ENCODE assay signal across 8 cellular contexts in genomic region chr1:67850151-67850551, GRCh38. TPM values are rescaled to one million over a fixed set of nuclear protein-coding genes. Genes with fewer than 3 reads are reported as not detected.
DNase-seq lines count a peak whose midpoint lies in the region; ATAC-seq, FAIRE-seq and TF ChIP-seq lines count a peak whose summit lies in the region.

No MANE protein-coding gene starts in this region.

- TF ChIP-seq POLR2A in uterus (IDR thresholded peaks at IDR 0.05): no peak

- H3K27ac ChIP-seq in uterus: peak overlapping the region; percentile 46 to 54

- DNase-seq in NCI-H2107 treated with DMSO at 0.1 percent for 48 hours (lab: John Stamatoyannopoulos, UW; ENCODE audit: unreplicated experiment) (peak; percentile 43), NCI-H2107 (lab: John Stamatoyannopoulos, UW) (no peak), NAMALWA (ENCODE audit: low spot score) (peak; percentile 63), uterus (no peak)
- DNase-seq in activated CD8-positive, alpha-beta T cell treated with anti-CD3 and anti-CD28 coated beads, Interleukin-2, amount 10 ng/mL, durations not matched to agents 7 days and 5 days: peak; percentile 28
- no peak for DNase-seq in effector CD8-positive, alpha-beta T cell (lab: John Stamatoyannopoulos, UW)

- H3K4me1 ChIP-seq in uterus: no peaks in the 10 kb centered on the region

- peak; percentile 19 for ATAC-seq in activated CD8-positive, alpha-beta T cell treated with anti-CD3 and anti-CD28 coated beads, Interleukin-2, amount 10 ng/mL, durations not matched to agents 7 days and 5 days
- no peak for ATAC-seq in HG02840 (IDR thresholded peaks at IDR 0.05; ENCODE audit: low FRiP score, unreplicated experiment)

- H3K4me3 Mint-ChIP-seq in activated CD8-positive, alpha-beta T cell treated with anti-CD3 and anti-CD28 coated beads, Interleukin-2, amount 10 ng/mL, durations not matched to agents 7 days and 5 days: no peak overlapping the region

- no peak overlapping the region for H3K4me3 ChIP-seq in uterus

- FAIRE-seq in islet of Langerhans (lab: Jason Lieb, UNC): peak; percentile 93

- H3K27me3 ChIP-seq in uterus: no peaks in the 10 kb centered on the region

- TF ChIP-seq CTCF in uterus (IDR thresholded peaks at IDR 0.05): peak; percentile 46 to 59 (median 57)

- H3K27me3 Mint-ChIP-seq in activated CD8-positive, alpha-beta T cell treated with anti-CD3 and anti-CD28 coated beads, Interleukin-2, amount 10 ng/mL, durations not matched to agents 7 days and 5 days (ENCODE audit: low read depth): peaks cover 3% of the 10 kb centered on the region

- H3K9me3 ChIP-seq in uterus: no peaks in the 10 kb centered on the region

- POLR2A ChIA-PET in activated CD8-positive, alpha-beta T cell treated with anti-CD3 and anti-CD28 coated beads, Interleukin-2, amount 10 ng/mL, durations not matched to agents 7 days and 5 days (lab: Charles Lee): no interaction called here

- no peaks in the 10 kb centered on the region for H3K4me1 Mint-ChIP-seq in activated CD8-positive, alpha-beta T cell treated with anti-CD3 and anti-CD28 coated beads, Interleukin-2, amount 10 ng/mL, durations not matched to agents 7 days and 5 days (ENCODE audit: low read depth)

- H3K9me3 Mint-ChIP-seq in activated CD8-positive, alpha-beta T cell treated with anti-CD3 and anti-CD28 coated beads, Interleukin-2, amount 10 ng/mL, durations not matched to agents 7 days and 5 days (ENCODE audit: insufficient read depth): no peaks in the 10 kb centered on the region

- intact Hi-C loops in uterus (cut with DNase I; ENCODE audit: low total_unique reads): loop anchor here (10.0 kb wide), 1 partner anchor 85 kb away; no protein-coding TSS in a partner anchor

- H3K27ac Mint-ChIP-seq in activated CD8-positive, alpha-beta T cell treated with anti-CD3 and anti-CD28 coated beads, Interleukin-2, amount 10 ng/mL, durations not matched to agents 7 days and 5 days: no peak overlapping the region

- CTCF ChIA-PET in activated CD8-positive, alpha-beta T cell treated with anti-CD3 and anti-CD28 coated beads, Interleukin-2, amount 10 ng/mL, durations not matched to agents 7 days and 5 days (lab: Charles Lee): interaction anchor here (0.8 to 2.0 kb wide), 8 partner anchors 10 to 289 kb away, joined by 3 to 15 read pairs (median 4); no protein-coding TSS in a partner anchor

- no peaks in the 10 kb centered on the region for H3K36me3 Mint-ChIP-seq in activated CD8-positive, alpha-beta T cell treated with anti-CD3 and anti-CD28 coated beads, Interleukin-2, amount 10 ng/mL, durations not matched to agents 7 days and 5 days (ENCODE audit: low read depth)

- H3K36me3 ChIP-seq in uterus: no peaks in the 10 kb centered on the region

RNA-seq across cellular contexts. Expression of gene GNG12, which starts 16.9 kb away (rescaled TPM):
- total RNA-seq in activated CD8-positive, alpha-beta T cell treated with anti-CD3 and anti-CD28 coated beads, Interleukin-2, amount 10 ng/mL, durations not matched to agents 7 days and 5 days: not detected
- total RNA-seq in uterus: 100 to 1,000 TPM in 3 of 4 donors, 10 to 100 TPM in 1; 45.3 to 179 (median 120) TPM

Comparison
In these comparisons a context has a peak if more than half of its experiments do, and no peak if none do; other contexts are left out.
1. DNase-seq: peak in NCI-H2107 treated with DMSO at 0.1 percent for 48 hours (single experiment), NAMALWA (single experiment) and activated CD8-positive, alpha-beta T cell treated with anti-CD3 and anti-CD28 coated beads, Interleukin-2, amount 10 ng/mL, durations not matched to agents 7 days and 5 days (single experiment); none in NCI-H2107 (single experiment), uterus (0 of 2) and effector CD8-positive, alpha-beta T cell (single experiment).
2. RNA of gene GNG12, which starts 16.9 kb away (total RNA-seq): 45.3 to 179 TPM in uterus; not detected in activated CD8-positive, alpha-beta T cell treated with anti-CD3 and anti-CD28 coated beads, Interleukin-2, amount 10 ng/mL, durations not matched to agents 7 days and 5 days; every median in the first group is over 10 times any median in the second.